In the genomic region with DNA sequence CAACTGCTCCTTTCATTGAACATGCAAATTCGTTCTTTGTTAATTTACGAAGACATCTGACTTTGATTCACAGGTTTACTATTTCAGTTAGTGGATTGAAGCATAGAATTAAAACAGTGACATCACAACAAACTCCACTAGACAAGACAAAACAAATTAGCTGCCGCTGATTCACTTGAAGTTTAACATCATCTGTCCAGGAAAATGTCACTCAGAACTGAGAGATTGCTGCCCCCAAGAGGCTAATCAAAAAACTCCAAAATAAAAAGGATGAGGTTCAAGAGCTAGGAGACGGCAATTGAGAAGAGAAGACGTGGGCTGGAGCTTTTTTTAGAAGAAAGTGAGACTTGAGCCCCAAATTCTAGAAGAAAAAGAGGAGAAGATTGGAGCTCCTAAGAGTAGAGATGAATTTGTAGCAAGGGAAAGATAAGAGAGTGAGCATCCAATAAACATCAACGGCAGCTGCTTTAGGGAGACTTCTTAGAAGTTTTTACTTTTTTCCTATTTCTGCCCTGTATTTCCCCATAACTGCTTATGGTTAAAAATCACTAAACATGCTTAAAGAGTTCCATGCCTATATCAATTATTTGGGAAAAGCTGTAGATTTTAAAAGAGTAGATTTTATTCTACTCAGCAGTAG, we compare ENCODE assay signal across 7 cellular contexts. TPM values are rescaled to one million over a fixed set of nuclear protein-coding genes. Genes with fewer than 3 reads are reported as not detected.
DNase-seq lines count a peak whose midpoint lies in the region; ATAC-seq and TF ChIP-seq lines count a peak whose summit lies in the region.

No MANE protein-coding gene starts in this region.

- DNase-seq in DMS79 treated with DMSO at 0.1 percent for 48 hours (lab: John Stamatoyannopoulos, UW) (peak; percentile 92), RPMI7951 (ENCODE audit: low read depth) (peak; percentile 52), epithelial cell of prostate (ENCODE audit: low read depth, low spot score) (peak; percentile 24), osteocyte (ENCODE audit: extremely low spot score, unreplicated experiment) (no peak), GOT3 (lab: John Stamatoyannopoulos, UW) (no peak)

- H3K27me3 ChIP-seq in KMS-11 (ENCODE audit: insufficient read depth, low read depth) = no peaks in the 10 kb centered on the region

- H3K4me3 ChIP-seq in KMS-11 (IDR thresholded peaks at IDR 0.05; ENCODE audit: insufficient read depth, low read depth, low read length) = no peak overlapping the region

- peaks cover 29% of the 10 kb centered on the region for H3K27me3 Mint-ChIP-seq in osteocyte (ENCODE audit: unreplicated experiment)

- no peak overlapping the region for H3K4me3 Mint-ChIP-seq in osteocyte (ENCODE audit: unreplicated experiment)

- H3K4me2 ChIP-seq in KMS-11 = peak overlapping the region; percentile 42; the same call in 1 of the 2 replicates

- H3K4me1 ChIP-seq in KMS-11 (ENCODE audit: low read depth, poor library complexity, severe bottlenecking) = peaks cover 10% of the 10 kb centered on the region

- no peaks in the 10 kb centered on the region for H3K36me3 Mint-ChIP-seq in osteocyte (ENCODE audit: unreplicated experiment)

- H3K9me3 Mint-ChIP-seq in osteocyte (ENCODE audit: unreplicated experiment) = no peaks in the 10 kb centered on the region

- H3K9ac ChIP-seq in KMS-11 = no peak overlapping the region

- 0 out of 2 replicates have a peak overlapping the region, but pooled peaks have one; percentile 6 for H3K27ac ChIP-seq in KMS-11
- no peak overlapping the region for H3K27ac ChIP-seq in epithelial cell of prostate

- H3K4me1 Mint-ChIP-seq in osteocyte (ENCODE audit: unreplicated experiment) = peaks cover 2% of the 10 kb centered on the region

- peak; percentile 72 for ATAC-seq in GM19455 (IDR thresholded peaks at IDR 0.05; ENCODE audit: unreplicated experiment)

- peak overlapping the region; percentile 78 for H2AFZ ChIP-seq in KMS-11 (ENCODE audit: low read depth)

- TF ChIP-seq CTCF in KMS-11 (conservative IDR thresholded peaks at IDR 0.05; ENCODE audit: low read depth, low read length) = peak; percentile 47
- TF ChIP-seq CTCF in osteocyte (IDR thresholded peaks at IDR 0.05) = peak; percentile 63

- H3K36me3 ChIP-seq in KMS-11 (ENCODE audit: insufficient read depth) = no peaks in the 10 kb centered on the region

- no peaks in the 10 kb centered on the region for H3K79me2 ChIP-seq in KMS-11 (ENCODE audit: insufficient read depth, low read depth)

- H4K20me1 ChIP-seq in KMS-11 (ENCODE audit: insufficient read depth) = no peaks in the 10 kb centered on the region

- H3K27ac Mint-ChIP-seq in osteocyte (ENCODE audit: unreplicated experiment) = no peak overlapping the region

RNA-seq across cellular contexts. Expression of a gene that starts 40.8 kb away (rescaled TPM):
- 43.3 and 52.6 TPM in 2 replicates for total RNA-seq in RPMI7951 (2014; rRNA removed; shearing (Covaris generic))
- 44.9 and 47.5 TPM in 2 replicates for total RNA-seq in osteocyte

Comparison
In these comparisons a context has a peak if more than half of its experiments do, and no peak if none do; other contexts are left out.
1. DNase-seq: peak in DMS79 treated with DMSO at 0.1 percent for 48 hours (single experiment), RPMI7951 (single experiment) and epithelial cell of prostate (single experiment); none in osteocyte (single experiment) and GOT3 (single experiment).